In the genomic region with DNA sequence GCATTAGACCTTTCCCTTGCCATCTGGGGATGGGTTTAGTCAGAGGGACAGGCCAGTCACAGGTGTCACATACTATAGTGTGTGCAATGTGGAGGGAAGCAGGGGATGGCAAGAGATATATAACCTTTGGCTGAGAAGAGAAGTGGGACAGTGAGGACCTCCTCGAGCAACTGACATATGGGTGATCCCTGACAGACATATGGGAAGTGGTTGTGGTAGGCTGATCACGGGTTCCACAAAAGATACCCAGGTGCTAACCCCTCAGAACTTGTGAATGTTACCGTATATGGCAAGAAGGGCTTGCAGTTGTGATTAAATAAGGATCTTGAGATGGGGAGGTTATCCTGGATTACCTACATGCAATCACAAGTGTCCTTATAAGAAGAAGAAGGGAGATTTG, we compare ENCODE assay signal across 1 cellular context.
TF ChIP-seq lines count a peak whose summit lies in the region.

No MANE protein-coding gene starts in this region.

TF ChIP-seq in H1, 55 proteins besides CTCF, POLR2A, EP300 and RAD21:
- no peak for TF ChIP-seq HDAC6 (IDR thresholded peaks at IDR 0.05; ENCODE audit: low read depth, low read length)
- TF ChIP-seq SIX5 (IDR thresholded peaks at IDR 0.05; ENCODE audit: low read depth, low read length), result no peak
- TF ChIP-seq SP1 (IDR thresholded peaks at IDR 0.05; ENCODE audit: low read depth, low read length), result no peak
- TF ChIP-seq ASH2L (IDR thresholded peaks at IDR 0.05; ENCODE audit: low read length), result no peak
- TF ChIP-seq, protein P1, sequence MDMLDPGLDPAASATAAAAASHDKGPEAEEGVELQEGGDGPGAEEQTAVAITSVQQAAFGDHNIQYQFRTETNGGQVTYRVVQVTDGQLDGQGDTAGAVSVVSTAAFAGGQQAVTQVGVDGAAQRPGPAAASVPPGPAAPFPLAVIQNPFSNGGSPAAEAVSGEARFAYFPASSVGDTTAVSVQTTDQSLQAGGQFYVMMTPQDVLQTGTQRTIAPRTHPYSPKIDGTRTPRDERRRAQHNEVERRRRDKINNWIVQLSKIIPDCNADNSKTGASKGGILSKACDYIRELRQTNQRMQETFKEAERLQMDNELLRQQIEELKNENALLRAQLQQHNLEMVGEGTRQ (IDR thresholded peaks at IDR 0.05; ENCODE audit: low read length), result no peak
- TF ChIP-seq SP4 (IDR thresholded peaks at IDR 0.05; ENCODE audit: low read length), result no peak
- TF ChIP-seq, protein P2, sequence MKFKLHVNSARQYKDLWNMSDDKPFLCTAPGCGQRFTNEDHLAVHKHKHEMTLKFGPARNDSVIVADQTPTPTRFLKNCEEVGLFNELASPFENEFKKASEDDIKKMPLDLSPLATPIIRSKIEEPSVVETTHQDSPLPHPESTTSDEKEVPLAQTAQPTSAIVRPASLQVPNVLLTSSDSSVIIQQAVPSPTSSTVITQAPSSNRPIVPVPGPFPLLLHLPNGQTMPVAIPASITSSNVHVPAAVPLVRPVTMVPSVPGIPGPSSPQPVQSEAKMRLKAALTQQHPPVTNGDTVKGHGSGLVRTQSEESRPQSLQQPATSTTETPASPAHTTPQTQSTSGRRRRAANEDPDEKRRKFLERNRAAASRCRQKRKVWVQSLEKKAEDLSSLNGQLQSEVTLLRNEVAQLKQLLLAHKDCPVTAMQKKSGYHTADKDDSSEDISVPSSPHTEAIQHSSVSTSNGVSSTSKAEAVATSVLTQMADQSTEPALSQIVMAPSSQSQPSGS (IDR thresholded peaks at IDR 0.05; ENCODE audit: low read length), result no peak
- no peak for TF ChIP-seq JUND (IDR thresholded peaks at IDR 0.05; ENCODE audit: low read length)
- TF ChIP-seq CHD2 (IDR thresholded peaks at IDR 0.05; ENCODE audit: low read length), result no peak
- no peak for TF ChIP-seq RNF2 (IDR thresholded peaks at IDR 0.05; ENCODE audit: borderline replicate concordance, low read depth, low read length, missing control alignments, poor library complexity, severe bottlenecking)
- no peak for TF ChIP-seq FOSL1 (IDR thresholded peaks at IDR 0.05; ENCODE audit: insufficient read depth, low read depth, low read length)
- TF ChIP-seq TEAD4 (IDR thresholded peaks at IDR 0.05; ENCODE audit: low read depth, low read length), result no peak
- TF ChIP-seq TAF1 (IDR thresholded peaks at IDR 0.05; ENCODE audit: low read depth, low read length), result no peak
- TF ChIP-seq CREB1 (IDR thresholded peaks at IDR 0.05), result no peak
- TF ChIP-seq, protein P3, sequence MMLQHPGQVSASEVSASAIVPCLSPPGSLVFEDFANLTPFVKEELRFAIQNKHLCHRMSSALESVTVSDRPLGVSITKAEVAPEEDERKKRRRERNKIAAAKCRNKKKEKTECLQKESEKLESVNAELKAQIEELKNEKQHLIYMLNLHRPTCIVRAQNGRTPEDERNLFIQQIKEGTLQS (IDR thresholded peaks at IDR 0.05; ENCODE audit: insufficient read depth, low read depth, low read length), result no peak
- no peak for TF ChIP-seq BCL11A (IDR thresholded peaks at IDR 0.05; ENCODE audit: low read depth in 2 of 2, low read length in 2 of 2)
- no peak for TF ChIP-seq NRF1 (IDR thresholded peaks at IDR 0.05; ENCODE audit: low read depth, low read length)
